In the genomic region with DNA sequence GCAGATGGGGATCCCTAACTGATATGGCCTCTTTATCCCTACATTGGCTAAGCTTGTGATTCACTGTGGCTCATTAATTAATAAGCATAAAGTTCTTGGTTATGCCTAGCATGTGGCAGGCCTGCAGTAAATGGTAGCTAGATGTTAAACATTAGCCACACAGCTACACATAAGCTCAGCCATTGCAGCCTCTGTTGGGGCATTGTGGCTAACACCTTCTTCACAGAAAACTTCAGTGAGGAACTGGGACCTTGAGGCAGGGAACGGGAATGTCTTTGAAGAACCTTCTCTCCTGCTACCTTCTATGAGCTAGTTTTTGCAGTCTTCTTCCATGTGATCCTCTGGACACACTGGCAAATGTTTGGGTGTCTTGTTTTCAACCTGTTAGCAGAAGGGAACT, we compare ENCODE assay signal across 24 cellular contexts.
"Had no signal": no experiment of that assay in that cellular context is flagged by ENCODE, and none has a peak within 500 bp of the region (broad histone marks: within the 10 kb centered on the region; RNA-seq: fewer than 3 reads in every experiment).

No MANE protein-coding gene starts in this region.

- DNase-seq: colonic mucosa; effector CD8-positive, alpha-beta T cell; endodermal cell; foreskin fibroblast; gastrocnemius medialis; head of caudate nucleus; kidney; left cardiac atrium; left lung; mesenchymal stem cell; mucosa of descending colon; naive B cell; pancreas; stimulated activated CD4-positive, alpha-beta T cell treated with anti-CD3 and anti-CD28 coated beads, Interleukin-12 subunit alpha, Interleukin-12 subunit beta, amount 100 ng/mL, for 4 hours; stimulated activated CD4-positive, alpha-beta T cell treated with anti-CD3 and anti-CD28 coated beads, Interleukin-2, amount 100 ng/mL, for 24 hours; stimulated activated CD4-positive, alpha-beta T cell treated with anti-CD3 and anti-CD28 coated beads, Interleukin-4, amount 100 ng/mL, for 24 hours; stimulated activated naive CD8-positive, alpha-beta T cell treated with anti-CD3 and anti-CD28 coated beads, Interleukin-15, Interleukin-2, amounts not matched to agents 100 U/mL and 50 U/mL, for 24 hours; substantia nigra; testis; tibial artery had no signal

- FAIRE-seq: kidney, pancreas had no signal

- ATAC-seq: esophagus mucosa; gastrocnemius medialis; left cardiac atrium; left lung; mucosa of descending colon; natural killer cell treated with Interleukin-12 subunit alpha and Interleukin-12 subunit beta and Interleukin-15 and Interleukin-18, amount 100 ng/mL, for 72 hours; pancreas; sciatic nerve; stimulated activated memory B cell treated with anti-CD40 and anti-IgM and Interleukin-4, amounts not matched to agents 10 μg/mL and 1 μg/mL and 100 μg/mL, for 72 hours; stimulated activated naive CD8-positive, alpha-beta T cell treated with anti-CD3 and anti-CD28 coated beads, Interleukin-15, Interleukin-2, amounts not matched to agents 100 U/mL and 50 U/mL, for 24 hours had no signal
